31 cellular contexts compared by ENCODE assay signal in genomic region chrX:36974896-36975295, GRCh38. TPM values are rescaled to one million over a fixed set of nuclear protein-coding genes. Genes with fewer than 3 reads are reported as not detected.
"Had no signal": no experiment of that assay in that cellular context is flagged by ENCODE, and none has a peak within 500 bp of the region (broad histone marks: within the 10 kb centered on the region; RNA-seq: fewer than 3 reads in every experiment).

No MANE protein-coding gene starts in this region.

- H3K9me3 Mint-ChIP-seq: activated CD4-positive, alpha-beta memory T cell treated with anti-CD3 and anti-CD28 coated beads, Interleukin-2, amount 10 ng/mL, durations not matched to agents 7 days and 5 days; activated CD4-positive, alpha-beta T cell treated with anti-CD3 and anti-CD28 coated beads, Interleukin-2, amount 10 ng/mL, durations not matched to agents 7 days and 5 days; activated T-cell treated with anti-CD3 and anti-CD28 coated beads, Interleukin-2, amount 50 U/mL, for 24 hours; dendritic cell treated with granulocyte-macrophage colony-stimulating factor and Interleukin-4, amounts not matched to agents 40 ng/mL and 50 ng/mL, for 4 days; immature natural killer cell; natural killer cell treated with Interleukin-12 subunit alpha and Interleukin-12 subunit beta and Interleukin-15 and Interleukin-18, amount 100 ng/mL, for 72 hours; T-helper 2 cell treated with Interferon-gamma antibody and Interleukin-4, amounts not matched to agents 5 μg/mL and 100 μg/mL, for 36 hours had no signal

- H3K27ac Mint-ChIP-seq: activated CD4-positive, alpha-beta memory T cell treated with anti-CD3 and anti-CD28 coated beads, Interleukin-2, amount 10 ng/mL, durations not matched to agents 7 days and 5 days; activated CD4-positive, alpha-beta T cell treated with anti-CD3 and anti-CD28 coated beads, Interleukin-2, amount 10 ng/mL, durations not matched to agents 7 days and 5 days; activated T-cell treated with anti-CD3 and anti-CD28 coated beads, Interleukin-2, amount 50 U/mL, for 24 hours; dendritic cell treated with granulocyte-macrophage colony-stimulating factor and Interleukin-4, amounts not matched to agents 40 ng/mL and 50 ng/mL, for 4 days; endodermal cell; immature natural killer cell; natural killer cell treated with Interleukin-12 subunit alpha and Interleukin-12 subunit beta and Interleukin-15 and Interleukin-18, amount 100 ng/mL, for 72 hours; T-helper 2 cell treated with Interferon-gamma antibody and Interleukin-4, amounts not matched to agents 5 μg/mL and 100 μg/mL, for 36 hours had no signal

- H3K27me3 Mint-ChIP-seq: activated CD4-positive, alpha-beta memory T cell treated with anti-CD3 and anti-CD28 coated beads, Interleukin-2, amount 10 ng/mL, durations not matched to agents 7 days and 5 days; activated CD4-positive, alpha-beta T cell treated with anti-CD3 and anti-CD28 coated beads, Interleukin-2, amount 10 ng/mL, durations not matched to agents 7 days and 5 days; dendritic cell treated with granulocyte-macrophage colony-stimulating factor and Interleukin-4, amounts not matched to agents 40 ng/mL and 50 ng/mL, for 4 days had no signal

- H3K4me1 Mint-ChIP-seq: activated CD4-positive, alpha-beta memory T cell treated with anti-CD3 and anti-CD28 coated beads, Interleukin-2, amount 10 ng/mL, durations not matched to agents 7 days and 5 days; activated CD4-positive, alpha-beta T cell treated with anti-CD3 and anti-CD28 coated beads, Interleukin-2, amount 10 ng/mL, durations not matched to agents 7 days and 5 days; endodermal cell; immature natural killer cell had no signal

- H3K4me3 ChIP-seq: breast epithelium, heart left ventricle, mucosa of descending colon, right lobe of liver, testis, transverse colon had no signal

- H3K27me3 ChIP-seq: testis, transverse colon had no signal

- H3K4me3 Mint-ChIP-seq: activated CD4-positive, alpha-beta memory T cell treated with anti-CD3 and anti-CD28 coated beads, Interleukin-2, amount 10 ng/mL, durations not matched to agents 7 days and 5 days; activated CD4-positive, alpha-beta T cell treated with anti-CD3 and anti-CD28 coated beads, Interleukin-2, amount 10 ng/mL, durations not matched to agents 7 days and 5 days; activated T-cell treated with anti-CD3 and anti-CD28 coated beads, Interleukin-2, amount 50 U/mL, for 24 hours; dendritic cell treated with granulocyte-macrophage colony-stimulating factor and Interleukin-4, amounts not matched to agents 40 ng/mL and 50 ng/mL, for 4 days; endodermal cell; immature natural killer cell; natural killer cell treated with Interleukin-12 subunit alpha and Interleukin-12 subunit beta and Interleukin-15 and Interleukin-18, amount 100 ng/mL, for 72 hours; T-helper 2 cell treated with Interferon-gamma antibody and Interleukin-4, amounts not matched to agents 5 μg/mL and 100 μg/mL, for 36 hours had no signal

- DNase-seq: activated CD4-positive, alpha-beta memory T cell treated with anti-CD3 and anti-CD28 coated beads, Interleukin-2, amount 10 ng/mL, durations not matched to agents 7 days and 5 days; activated CD4-positive, alpha-beta T cell treated with anti-CD3 and anti-CD28 coated beads, Interleukin-2, amount 10 ng/mL, durations not matched to agents 7 days and 5 days; activated CD4-positive, CD25-positive, alpha-beta regulatory T cell treated with anti-CD3 and anti-CD28 coated beads, Interleukin-2, amount 50 U/mL, for 72 hours; activated CD8-positive, alpha-beta memory T cell treated with anti-CD3 and anti-CD28 coated beads, Interleukin-2, amount 50 U/mL, for 48 hours; activated gamma-delta T cell treated with Interleukin-2 at 50 U/mL for 16 hours; activated naive CD4-positive, alpha-beta T cell treated with anti-CD3 and anti-CD28 coated beads, Interleukin-2, amount 50 U/mL, for 16 hours; activated T-cell treated with anti-CD3 and anti-CD28 coated beads, Interleukin-2, amount 50 U/mL, for 24 hours; amniotic stem cell; central memory CD4-positive, alpha-beta T cell; endodermal cell; foreskin fibroblast; heart left ventricle; hypothalamus; immature natural killer cell; left ventricle myocardium superior; mucosa of descending colon; right lobe of liver; stimulated activated CD4-positive, alpha-beta T cell treated with anti-CD3 and anti-CD28 coated beads, Interleukin-2, amount 100 ng/mL, for 48 hours; stimulated activated naive CD4-positive, alpha-beta T cell treated with Interleukin-2 at 50 U/mL for 16 hours; testis; transverse colon had no signal

- H3K36me3 ChIP-seq: breast epithelium, heart left ventricle, right lobe of liver, transverse colon had no signal

- H3K36me3 Mint-ChIP-seq: immature natural killer cell; natural killer cell treated with Interleukin-12 subunit alpha and Interleukin-12 subunit beta and Interleukin-15 and Interleukin-18, amount 100 ng/mL, for 72 hours had no signal

RNA-seq across cellular contexts. Expression of gene FAM47C, which starts 33.3 kb away (rescaled TPM):
- total RNA-seq: activated CD4-positive, alpha-beta memory T cell treated with anti-CD3 and anti-CD28 coated beads, Interleukin-2, amount 10 ng/mL, durations not matched to agents 7 days and 5 days; activated CD4-positive, alpha-beta T cell treated with anti-CD3 and anti-CD28 coated beads, Interleukin-2, amount 10 ng/mL, durations not matched to agents 7 days and 5 days; breast epithelium; endodermal cell; esophagus mucosa; heart left ventricle; left ventricle myocardium superior; lung microvascular endothelial cell; mesenteric fat pad; mucosa of descending colon; myocyte; natural killer cell treated with Interleukin-12 subunit alpha and Interleukin-12 subunit beta and Interleukin-15 and Interleukin-18, amount 100 ng/mL, for 72 hours; osteoblast; right lobe of liver; skeletal muscle tissue; transverse colon had no signal
